In the genomic region with DNA sequence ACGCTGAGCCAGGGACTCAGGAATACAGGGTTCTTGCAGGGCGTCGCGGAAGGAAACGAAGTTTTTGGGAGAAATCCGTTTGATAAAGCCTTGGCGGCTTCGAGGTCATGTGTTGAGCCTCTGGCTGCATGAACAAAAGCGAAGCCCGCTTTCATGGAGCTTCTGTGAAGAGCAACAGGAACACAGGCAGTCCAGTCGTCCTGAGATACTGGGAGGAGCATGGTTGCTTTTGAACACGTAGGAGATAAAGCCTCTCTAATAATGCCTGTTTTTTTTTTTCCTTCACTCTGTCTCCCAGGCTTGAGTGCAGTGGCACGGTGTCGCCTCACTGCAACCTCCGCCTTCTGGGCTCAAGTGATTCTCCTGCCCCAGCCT, we compare ENCODE assay signal across 1 cellular context.
TF ChIP-seq lines count a peak whose summit lies in the region.

No MANE protein-coding gene starts in this region.

TF ChIP-seq in K562, 482 proteins besides CTCF, POLR2A, EP300 and RAD21 (continued from another document):
- TF ChIP-seq, protein P1, sequence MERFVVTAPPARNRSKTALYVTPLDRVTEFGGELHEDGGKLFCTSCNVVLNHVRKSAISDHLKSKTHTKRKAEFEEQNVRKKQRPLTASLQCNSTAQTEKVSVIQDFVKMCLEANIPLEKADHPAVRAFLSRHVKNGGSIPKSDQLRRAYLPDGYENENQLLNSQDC (CRISPR knock-in tag; IDR thresholded peaks at IDR 0.05), result no peak
- TF ChIP-seq ETV1 (tag; conservative IDR thresholded peaks at IDR 0.05; ENCODE audit: low read depth) (no peak), CHCHD3 (CRISPR knock-in tag; IDR thresholded peaks at IDR 0.05) (no peak), MXD1 (CRISPR knock-in tag; IDR thresholded peaks at IDR 0.05; ENCODE audit: borderline replicate concordance, poor library complexity, severe bottlenecking) (no peak), ZC3H8 (IDR thresholded peaks at IDR 0.05) (no peak), TSHZ1 (CRISPR knock-in tag; IDR thresholded peaks at IDR 0.05) (no peak), SAP30 (IDR thresholded peaks at IDR 0.05; ENCODE audit: borderline replicate concordance, insufficient read depth, low read depth, low read length, poor library complexity, severe bottlenecking) (no peak), ZNF143 (CRISPR knock-in tag; IDR thresholded peaks at IDR 0.05) (no peak), ERF (CRISPR knock-in tag; IDR thresholded peaks at IDR 0.05) (no peak), MECOM (CRISPR knock-in tag; IDR thresholded peaks at IDR 0.05) (no peak), ADNP (tag; IDR thresholded peaks at IDR 0.05) (no peak), THRB (CRISPR knock-in tag; conservative IDR thresholded peaks at IDR 0.05) (no peak), SAFB2 (IDR thresholded peaks at IDR 0.05; ENCODE audit: borderline replicate concordance, low read depth, low read length, severe bottlenecking) (no peak), CEBPG (CRISPR knock-in tag; IDR thresholded peaks at IDR 0.05) (no peak), CEBPG (tag; conservative IDR thresholded peaks at IDR 0.05 in 1 of 2, IDR thresholded peaks at IDR 0.05 in 1 of 2) (no peak), RBFOX2 (IDR thresholded peaks at IDR 0.05; ENCODE audit: low read depth, low read length) (no peak), L3MBTL2 (IDR thresholded peaks at IDR 0.05) (0 out of 2 replicates have a peak, but pooled peaks have one; percentile 2), ELF1 (tag; IDR thresholded peaks at IDR 0.05) (peak; percentile 2; the same call in 1 of the 2 replicates), CBFB (CRISPR knock-in tag; IDR thresholded peaks at IDR 0.05) (no peak), ZSCAN32 (CRISPR knock-in tag; IDR thresholded peaks at IDR 0.05) (no peak), CC2D1A (IDR thresholded peaks at IDR 0.05) (no peak), ZC3H4 (CRISPR knock-in tag; IDR thresholded peaks at IDR 0.05; ENCODE audit: borderline replicate concordance) (no peak), POLR2AphosphoS5 (IDR thresholded peaks at IDR 0.05; ENCODE audit: control insufficient read depth, insufficient read depth, low read depth, low read length) (no peak), NR2C1 (IDR thresholded peaks at IDR 0.05) (no peak), NR2C1 (tag; IDR thresholded peaks at IDR 0.05) (peak; percentile 9; the same call in 1 of the 2 replicates), ZNF12 (CRISPR knock-in tag; IDR thresholded peaks at IDR 0.05) (no peak), ZSCAN29 (IDR thresholded peaks at IDR 0.05) (peak; percentile 94), ZNF76 (CRISPR knock-in tag; IDR thresholded peaks at IDR 0.05; ENCODE audit: borderline replicate concordance) (no peak), SRSF9 (IDR thresholded peaks at IDR 0.05; ENCODE audit: borderline replicate concordance, low read depth, low read length) (no peak), TOE1 (IDR thresholded peaks at IDR 0.05; ENCODE audit: borderline replicate concordance) (no peak), TOE1 (CRISPR knock-in tag; IDR thresholded peaks at IDR 0.05; ENCODE audit: borderline replicate concordance, low read depth) (no peak), PBX2 (CRISPR knock-in tag; IDR thresholded peaks at IDR 0.05; ENCODE audit: low read depth) (no peak), PBX2 (tag; conservative IDR thresholded peaks at IDR 0.05; ENCODE audit: low read depth) (peak; percentile 54; the same call in 1 of the 2 replicates), NCOA2 (IDR thresholded peaks at IDR 0.05; ENCODE audit: partially characterized antibody in 2 of 2) (no peak), KHSRP (IDR thresholded peaks at IDR 0.05) (no peak), CBX1 (IDR thresholded peaks at IDR 0.05; ENCODE audit: low read depth) (no peak), BRD9 (IDR thresholded peaks at IDR 0.05; ENCODE audit: low read depth, partially characterized antibody) (no peak), CBX2 (IDR thresholded peaks at IDR 0.05; ENCODE audit: insufficient read depth, low read length, poor library complexity, severe bottlenecking) (no peak), XRCC5 (IDR thresholded peaks at IDR 0.05; ENCODE audit: low read depth, low read length) (0 out of 2 replicates have a peak, but pooled peaks have one; percentile 14), HNRNPL (IDR thresholded peaks at IDR 0.05; ENCODE audit: low read depth, low read length) (no peak), YBX1 (IDR thresholded peaks at IDR 0.05) (no peak)
- TF ChIP-seq, protein P2, sequence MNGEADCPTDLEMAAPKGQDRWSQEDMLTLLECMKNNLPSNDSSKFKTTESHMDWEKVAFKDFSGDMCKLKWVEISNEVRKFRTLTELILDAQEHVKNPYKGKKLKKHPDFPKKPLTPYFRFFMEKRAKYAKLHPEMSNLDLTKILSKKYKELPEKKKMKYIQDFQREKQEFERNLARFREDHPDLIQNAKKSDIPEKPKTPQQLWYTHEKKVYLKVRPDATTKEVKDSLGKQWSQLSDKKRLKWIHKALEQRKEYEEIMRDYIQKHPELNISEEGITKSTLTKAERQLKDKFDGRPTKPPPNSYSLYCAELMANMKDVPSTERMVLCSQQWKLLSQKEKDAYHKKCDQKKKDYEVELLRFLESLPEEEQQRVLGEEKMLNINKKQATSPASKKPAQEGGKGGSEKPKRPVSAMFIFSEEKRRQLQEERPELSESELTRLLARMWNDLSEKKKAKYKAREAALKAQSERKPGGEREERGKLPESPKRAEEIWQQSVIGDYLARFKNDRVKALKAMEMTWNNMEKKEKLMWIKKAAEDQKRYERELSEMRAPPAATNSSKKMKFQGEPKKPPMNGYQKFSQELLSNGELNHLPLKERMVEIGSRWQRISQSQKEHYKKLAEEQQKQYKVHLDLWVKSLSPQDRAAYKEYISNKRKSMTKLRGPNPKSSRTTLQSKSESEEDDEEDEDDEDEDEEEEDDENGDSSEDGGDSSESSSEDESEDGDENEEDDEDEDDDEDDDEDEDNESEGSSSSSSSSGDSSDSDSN (IDR thresholded peaks at IDR 0.05; ENCODE audit: borderline replicate concordance in 1 of 2, low read depth in 2 of 2, low read length in 2 of 2), result no peak
- TF ChIP-seq, protein P3, sequence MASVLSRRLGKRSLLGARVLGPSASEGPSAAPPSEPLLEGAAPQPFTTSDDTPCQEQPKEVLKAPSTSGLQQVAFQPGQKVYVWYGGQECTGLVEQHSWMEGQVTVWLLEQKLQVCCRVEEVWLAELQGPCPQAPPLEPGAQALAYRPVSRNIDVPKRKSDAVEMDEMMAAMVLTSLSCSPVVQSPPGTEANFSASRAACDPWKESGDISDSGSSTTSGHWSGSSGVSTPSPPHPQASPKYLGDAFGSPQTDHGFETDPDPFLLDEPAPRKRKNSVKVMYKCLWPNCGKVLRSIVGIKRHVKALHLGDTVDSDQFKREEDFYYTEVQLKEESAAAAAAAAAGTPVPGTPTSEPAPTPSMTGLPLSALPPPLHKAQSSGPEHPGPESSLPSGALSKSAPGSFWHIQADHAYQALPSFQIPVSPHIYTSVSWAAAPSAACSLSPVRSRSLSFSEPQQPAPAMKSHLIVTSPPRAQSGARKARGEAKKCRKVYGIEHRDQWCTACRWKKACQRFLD (CRISPR knock-in tag; IDR thresholded peaks at IDR 0.05), result no peak
- TF ChIP-seq, protein P4, sequence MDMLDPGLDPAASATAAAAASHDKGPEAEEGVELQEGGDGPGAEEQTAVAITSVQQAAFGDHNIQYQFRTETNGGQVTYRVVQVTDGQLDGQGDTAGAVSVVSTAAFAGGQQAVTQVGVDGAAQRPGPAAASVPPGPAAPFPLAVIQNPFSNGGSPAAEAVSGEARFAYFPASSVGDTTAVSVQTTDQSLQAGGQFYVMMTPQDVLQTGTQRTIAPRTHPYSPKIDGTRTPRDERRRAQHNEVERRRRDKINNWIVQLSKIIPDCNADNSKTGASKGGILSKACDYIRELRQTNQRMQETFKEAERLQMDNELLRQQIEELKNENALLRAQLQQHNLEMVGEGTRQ (CRISPR knock-in tag; IDR thresholded peaks at IDR 0.05), result no peak
- TF ChIP-seq, protein P5, sequence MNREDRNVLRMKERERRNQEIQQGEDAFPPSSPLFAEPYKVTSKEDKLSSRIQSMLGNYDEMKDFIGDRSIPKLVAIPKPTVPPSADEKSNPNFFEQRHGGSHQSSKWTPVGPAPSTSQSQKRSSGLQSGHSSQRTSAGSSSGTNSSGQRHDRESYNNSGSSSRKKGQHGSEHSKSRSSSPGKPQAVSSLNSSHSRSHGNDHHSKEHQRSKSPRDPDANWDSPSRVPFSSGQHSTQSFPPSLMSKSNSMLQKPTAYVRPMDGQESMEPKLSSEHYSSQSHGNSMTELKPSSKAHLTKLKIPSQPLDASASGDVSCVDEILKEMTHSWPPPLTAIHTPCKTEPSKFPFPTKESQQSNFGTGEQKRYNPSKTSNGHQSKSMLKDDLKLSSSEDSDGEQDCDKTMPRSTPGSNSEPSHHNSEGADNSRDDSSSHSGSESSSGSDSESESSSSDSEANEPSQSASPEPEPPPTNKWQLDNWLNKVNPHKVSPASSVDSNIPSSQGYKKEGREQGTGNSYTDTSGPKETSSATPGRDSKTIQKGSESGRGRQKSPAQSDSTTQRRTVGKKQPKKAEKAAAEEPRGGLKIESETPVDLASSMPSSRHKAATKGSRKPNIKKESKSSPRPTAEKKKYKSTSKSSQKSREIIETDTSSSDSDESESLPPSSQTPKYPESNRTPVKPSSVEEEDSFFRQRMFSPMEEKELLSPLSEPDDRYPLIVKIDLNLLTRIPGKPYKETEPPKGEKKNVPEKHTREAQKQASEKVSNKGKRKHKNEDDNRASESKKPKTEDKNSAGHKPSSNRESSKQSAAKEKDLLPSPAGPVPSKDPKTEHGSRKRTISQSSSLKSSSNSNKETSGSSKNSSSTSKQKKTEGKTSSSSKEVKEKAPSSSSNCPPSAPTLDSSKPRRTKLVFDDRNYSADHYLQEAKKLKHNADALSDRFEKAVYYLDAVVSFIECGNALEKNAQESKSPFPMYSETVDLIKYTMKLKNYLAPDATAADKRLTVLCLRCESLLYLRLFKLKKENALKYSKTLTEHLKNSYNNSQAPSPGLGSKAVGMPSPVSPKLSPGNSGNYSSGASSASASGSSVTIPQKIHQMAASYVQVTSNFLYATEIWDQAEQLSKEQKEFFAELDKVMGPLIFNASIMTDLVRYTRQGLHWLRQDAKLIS (CRISPR knock-in tag; IDR thresholded peaks at IDR 0.05), result no peak
